8 cellular contexts compared by ENCODE assay signal in the genomic region with DNA sequence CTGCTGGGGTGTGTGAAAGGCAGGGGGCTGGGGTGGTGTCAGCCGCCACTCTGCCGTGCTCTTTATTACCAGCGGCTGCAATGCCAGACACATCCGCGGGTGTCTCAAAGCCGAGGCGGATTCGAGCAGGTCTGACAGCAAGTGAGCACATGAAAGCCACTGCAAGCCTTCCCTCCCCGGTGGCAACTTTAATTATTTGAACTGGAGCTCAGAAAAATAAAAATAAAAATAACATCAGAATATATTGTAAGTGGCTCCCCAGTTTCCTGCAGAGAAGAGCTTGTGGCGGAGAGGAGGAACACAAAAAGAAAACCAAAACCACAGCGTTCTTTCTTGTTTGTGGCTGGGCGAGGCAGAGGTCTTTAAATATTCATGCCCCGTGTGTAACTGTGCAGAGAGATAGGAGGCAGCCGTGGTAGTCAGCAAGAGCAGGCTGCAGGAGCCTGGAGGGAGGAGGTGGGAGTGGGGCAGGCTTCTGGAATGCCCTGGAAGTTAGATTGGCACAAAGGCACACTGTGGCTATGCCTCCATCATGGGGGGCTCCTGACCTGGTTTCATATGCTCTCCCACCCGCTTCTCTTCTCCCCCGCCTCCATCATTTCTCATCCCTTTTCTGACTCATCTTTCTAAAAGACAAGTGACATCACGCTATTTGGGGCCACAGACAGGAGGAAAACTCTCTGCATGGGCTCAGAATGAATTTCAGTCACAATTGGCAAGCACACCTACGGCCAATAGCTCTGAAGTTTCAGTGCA.
DNase-seq lines count a peak whose midpoint lies in the region; ATAC-seq lines count a peak whose summit lies in the region.

No MANE protein-coding gene starts in this region.

- H3K4me1 ChIP-seq in HAP-1, result no peaks in the 10 kb centered on the region

- peak; percentile 37 for ATAC-seq in GM18499 (IDR thresholded peaks at IDR 0.05; ENCODE audit: insufficient read depth, unreplicated experiment)

- peaks cover 2% of the 10 kb centered on the region for H3K27me3 ChIP-seq in HAP-1 (ENCODE audit: low read depth)

- DNase-seq in HAP-1 (ENCODE audit: low spot score in 2 of 2) (peak; percentile 7 to 58), NCI-H2227 treated with DMSO at 0.1 percent for 48 hours (lab: John Stamatoyannopoulos, UW) (peak; percentile 52), islet precursor cell (peak; percentile 63), DMS53 treated with DMSO at 0.1 percent for 48 hours (lab: John Stamatoyannopoulos, UW; ENCODE audit: unreplicated experiment) (no peak), NCI-H2196 (lab: John Stamatoyannopoulos, UW; ENCODE audit: unreplicated experiment) (no peak)
- DNase-seq in activated T-cell treated with anti-CD3 and anti-CD28 coated beads, Interleukin-2, amount 50 U/mL, for 1 hour, result peak; percentile 54
- DNase-seq in stimulated activated CD4-positive, alpha-beta T cell treated with anti-CD3 and anti-CD28 coated beads, TNF-alpha, amount 100 ng/mL, for 4 hours (ENCODE audit: low read depth in 3 of 3), result peak; percentile 9 to 26 (median 12)

- H3K4me3 ChIP-seq in HAP-1, result no peak overlapping the region

- H3K9me3 ChIP-seq in HAP-1, result no peaks in the 10 kb centered on the region

- in situ Hi-C loops in HAP-1 (cut with MboI; ENCODE audit: low sequenced_read_pairs), result no loop called here

- H3K36me3 ChIP-seq in HAP-1 (replicated peaks), result no peaks in the 10 kb centered on the region

Comparison
In these comparisons a context has a peak if more than half of its experiments do, and no peak if none do; other contexts are left out.
1. DNase-seq: peak in HAP-1 (2 of 2), NCI-H2227 treated with DMSO at 0.1 percent for 48 hours (single experiment), activated T-cell treated with anti-CD3 and anti-CD28 coated beads, Interleukin-2, amount 50 U/mL, for 1 hour (single experiment), islet precursor cell (single experiment) and stimulated activated CD4-positive, alpha-beta T cell treated with anti-CD3 and anti-CD28 coated beads, TNF-alpha, amount 100 ng/mL, for 4 hours (3 of 3); none in DMS53 treated with DMSO at 0.1 percent for 48 hours (single experiment) and NCI-H2196 (single experiment).